ENCODE assay signal across 16 cellular contexts in genomic region chr18:76506974-76507764, GRCh38. TPM values are rescaled to one million over a fixed set of nuclear protein-coding genes. Genes with fewer than 3 reads are reported as not detected.
DNase-seq lines count a peak whose midpoint lies in the region; ATAC-seq lines count a peak whose summit lies in the region.
"Had no signal": no experiment of that assay in that cellular context is flagged by ENCODE, and none has a peak within 500 bp of the region (broad histone marks: within the 10 kb centered on the region; RNA-seq: fewer than 3 reads in every experiment).

No MANE protein-coding gene starts in this region.

- no peaks in the 10 kb centered on the region for H3K9me3 Mint-ChIP-seq in dendritic cell treated with granulocyte-macrophage colony-stimulating factor and Interleukin-4, amounts not matched to agents 40 ng/mL and 50 ng/mL, for 4 days
- H3K9me3 Mint-ChIP-seq: CD8-positive, alpha-beta memory T cell had no signal

- H3K14ac ChIP-seq in neuronal stem cell (ENCODE audit: low read length), result peak overlapping the region; percentile 17

- DNase-seq in SIG-M5 treated with dmso at 0.1 percent for 504 hours (lab: John Stamatoyannopoulos, UW; ENCODE audit: unreplicated experiment) (peak; percentile 20), SIG-M5 (lab: John Stamatoyannopoulos, UW) (no peak), neuronal stem cell (ENCODE audit: low spot score) (no peak), NCI-H510A treated with DMSO at 0.1 percent for 48 hours (lab: John Stamatoyannopoulos, UW) (no peak), DMS53 treated with DMSO at 0.1 percent for 48 hours (lab: John Stamatoyannopoulos, UW; ENCODE audit: unreplicated experiment) (no peak)
- DNase-seq: 8988T; AML-193; Caco-2; CD8-positive, alpha-beta memory T cell; DMS53; GM23248; H7; IMR-90 had no signal

- H3K4me3 ChIP-seq in neuronal stem cell (ENCODE audit: low read length in 2 of 2), result no peak overlapping the region
- H3K4me3 ChIP-seq: BLaER1, GM23248 had no signal

- H2AK5ac ChIP-seq in neuronal stem cell (ENCODE audit: low read depth, low read length), result peak overlapping the region; percentile 3

- no peaks in the 10 kb centered on the region for H3K9me3 ChIP-seq in neuronal stem cell (replicated peaks in 1 of 2; ENCODE audit: control insufficient read depth in 2 of 2, insufficient read depth in 1 of 2, low read depth in 1 of 2, low read length in 2 of 2)
- H3K9me3 ChIP-seq: BLaER1, Caco-2 had no signal

- H3K27ac Mint-ChIP-seq in dendritic cell treated with granulocyte-macrophage colony-stimulating factor and Interleukin-4, amounts not matched to agents 40 ng/mL and 50 ng/mL, for 4 days, result peak overlapping the region; percentile 48

- peaks cover 55% of the 10 kb centered on the region for H3K4me1 Mint-ChIP-seq in dendritic cell treated with granulocyte-macrophage colony-stimulating factor and Interleukin-4, amounts not matched to agents 40 ng/mL and 50 ng/mL, for 4 days (ENCODE audit: low read depth)
- H3K4me1 Mint-ChIP-seq: CD8-positive, alpha-beta memory T cell had no signal

- H3K36me3 ChIP-seq in neuronal stem cell (replicated peaks in 1 of 2; ENCODE audit: control insufficient read depth in 2 of 2, insufficient read depth in 2 of 2, low read length in 2 of 2), result no peaks in the 10 kb centered on the region
- H3K36me3 ChIP-seq: BLaER1 had no signal

- H3K4me1 ChIP-seq in neuronal stem cell (ENCODE audit: control insufficient read depth in 2 of 2, insufficient read depth in 1 of 2, low read depth in 1 of 2, low read length in 2 of 2), result peaks cover 4 to 12% of the 10 kb centered on the region in 2 donors
- H3K4me1 ChIP-seq: BLaER1 had no signal

- H2BK12ac ChIP-seq in neuronal stem cell (ENCODE audit: low read length), result no peak overlapping the region

- no peak overlapping the region for H4K91ac ChIP-seq in neuronal stem cell (ENCODE audit: low read depth, low read length, poor library complexity)

- H3K27me3 ChIP-seq in neuronal stem cell (ENCODE audit: control insufficient read depth in 3 of 3, insufficient read depth in 3 of 3, low read depth in 1 of 3, low read length in 3 of 3), result no peaks in the 10 kb centered on the region
- H3K27me3 ChIP-seq: BLaER1 had no signal

- H3K27me3 Mint-ChIP-seq in dendritic cell treated with granulocyte-macrophage colony-stimulating factor and Interleukin-4, amounts not matched to agents 40 ng/mL and 50 ng/mL, for 4 days, result no peaks in the 10 kb centered on the region

- peak overlapping the region; percentile 81 for H2BK15ac ChIP-seq in neuronal stem cell (ENCODE audit: low read length)

- peak overlapping the region; percentile 11 for H2BK5ac ChIP-seq in neuronal stem cell (ENCODE audit: low read length)

- no peak overlapping the region for H3K4me3 Mint-ChIP-seq in dendritic cell treated with granulocyte-macrophage colony-stimulating factor and Interleukin-4, amounts not matched to agents 40 ng/mL and 50 ng/mL, for 4 days
- H3K4me3 Mint-ChIP-seq: CD8-positive, alpha-beta memory T cell had no signal

- H3K9ac ChIP-seq in neuronal stem cell (ENCODE audit: low read depth, low read length, poor library complexity), result no peak overlapping the region
- H3K9ac ChIP-seq: BLaER1, GM23248 had no signal

- H3K36me3 Mint-ChIP-seq in dendritic cell treated with granulocyte-macrophage colony-stimulating factor and Interleukin-4, amounts not matched to agents 40 ng/mL and 50 ng/mL, for 4 days (ENCODE audit: low read depth), result no peaks in the 10 kb centered on the region
- H3K36me3 Mint-ChIP-seq: CD8-positive, alpha-beta memory T cell had no signal

- no CpG with 5 or more reads among the region's 21 CpGs for WGBS in neuronal stem cell (ENCODE audit: extremely low coverage in 2 of 2, insufficient read length in 2 of 2, insufficient replicate concordance in 1 of 2), 2 donors

- H3K4me2 ChIP-seq in neuronal stem cell (ENCODE audit: insufficient read depth, low read length, poor library complexity, severe bottlenecking), result no peak overlapping the region
- H3K4me2 ChIP-seq: BLaER1 had no signal

- H3K4ac ChIP-seq in neuronal stem cell (ENCODE audit: low read length), result no peak overlapping the region

- H3K27ac ChIP-seq in neuronal stem cell (replicated peaks; ENCODE audit: low read length), result no peak overlapping the region
- H3K27ac ChIP-seq: BLaER1, GM23248 had no signal

- H3K18ac ChIP-seq in neuronal stem cell (ENCODE audit: low read length), result peak overlapping the region; percentile 57

- peak overlapping the region; percentile 6 for H2AFZ ChIP-seq in neuronal stem cell (ENCODE audit: low read length)
- H2AFZ ChIP-seq: GM23248 had no signal

- H3K79me1 ChIP-seq in neuronal stem cell (ENCODE audit: low read depth, low read length), result no peaks in the 10 kb centered on the region

- ATAC-seq in GM21447 (IDR thresholded peaks at IDR 0.05; ENCODE audit: unreplicated experiment), result no peak

- H2BK120ac ChIP-seq in neuronal stem cell (ENCODE audit: low read depth, low read length), result no peak overlapping the region

- no peak overlapping the region for H4K8ac ChIP-seq in neuronal stem cell (ENCODE audit: low read depth, low read length)

- intact Hi-C loops in dendritic cell treated with granulocyte-macrophage colony-stimulating factor and Interleukin-4, amounts not matched to agents 40 ng/mL and 50 ng/mL, for 4 days (cut with micrococcal nuclease), result no loop called here

- H3K23ac ChIP-seq in neuronal stem cell (ENCODE audit: low read depth, low read length, poor library complexity), result no peak overlapping the region

RNA-seq across cellular contexts. Expression of gene ZNF516, which starts 12.1 kb away (rescaled TPM):
- polyA plus RNA-seq in neuronal stem cell (2013, experiment 1 of 2), result 40.4 TPM
- 42.5 TPM for polyA plus RNA-seq in neuronal stem cell (2013, experiment 2 of 2)
